In genomic region chr1:27655151-27655929, GRCh38 we compare ENCODE assay signal across 11 cellular contexts. TPM values are rescaled to one million over a fixed set of nuclear protein-coding genes. Genes with fewer than 3 reads are reported as not detected.
DNase-seq lines count a peak whose midpoint lies in the region; ATAC-seq, FAIRE-seq and TF ChIP-seq lines count a peak whose summit lies in the region.
"Had no signal": no experiment of that assay in that cellular context is flagged by ENCODE, and none has a peak within 500 bp of the region (broad histone marks: within the 10 kb centered on the region; RNA-seq: fewer than 3 reads in every experiment).

No MANE protein-coding gene starts in this region.

- peaks cover 26% of the 10 kb centered on the region for H3K4me1 ChIP-seq in mammary epithelial cell (ENCODE audit: insufficient read depth, low read length)
- peaks cover 0 to 14% of the 10 kb centered on the region in 2 donors for H3K4me1 ChIP-seq in kidney (ENCODE audit: control insufficient read depth in 1 of 2, insufficient read depth in 1 of 2, low read depth in 1 of 2, low read length in 2 of 2)
- peaks cover under 1 to 19% (median 12%) of the 10 kb centered on the region in 4 donors for H3K4me1 ChIP-seq in transverse colon

- peak overlapping the region; percentile 84 for H3K27ac Mint-ChIP-seq in MCF 10A (ENCODE audit: low read depth, unreplicated experiment)
- H3K27ac Mint-ChIP-seq in activated T-helper 17 cell treated with anti-CD3 and anti-CD28 coated beads, Interleukin-2, amount 50 U/mL, for 72 hours = peak overlapping the region; percentile 84

- TF ChIP-seq POLR2A in transverse colon (IDR thresholded peaks at IDR 0.05) = no peak

- H3K27me3 ChIP-seq in mammary epithelial cell (ENCODE audit: insufficient read depth, low read length) (no peaks in the 10 kb centered on the region), transverse colon (no peaks in the 10 kb centered on the region)

- no peak for DNase-seq in MCF 10A (ENCODE audit: unreplicated experiment)
- DNase-seq in mammary epithelial cell = no peak
- DNase-seq in kidney = no peak
- DNase-seq in transverse colon = no peak
- DNase-seq in omental fat pad (ENCODE audit: low spot score) = no peak
- DNase-seq in GF-D8 (lab: John Stamatoyannopoulos, UW) = no peak
- DNase-seq in SHP77 treated with DMSO at 0.1 percent for 48 hours (lab: John Stamatoyannopoulos, UW) = no peak
- DNase-seq: activated gamma-delta T cell treated with Interleukin-2 at 50 U/mL for 16 hours, NCI-H524 treated with DMSO at 0.1 percent for 48 hours had no signal

- no peaks in the 10 kb centered on the region for H3K36me3 ChIP-seq in mammary epithelial cell (ENCODE audit: insufficient read depth, low read length)
- no peaks in the 10 kb centered on the region for H3K36me3 ChIP-seq in kidney (ENCODE audit: control insufficient read depth in 1 of 2, insufficient read depth in 2 of 2, low read length in 2 of 2)
- H3K36me3 ChIP-seq in transverse colon = no peaks in the 10 kb centered on the region

- no peak for TF ChIP-seq EP300 in transverse colon (IDR thresholded peaks at IDR 0.05; ENCODE audit: low read depth)

- peaks cover 42% of the 10 kb centered on the region for H3K4me1 Mint-ChIP-seq in MCF 10A (ENCODE audit: insufficient read depth, unreplicated experiment)
- peaks cover 32% of the 10 kb centered on the region for H3K4me1 Mint-ChIP-seq in activated T-helper 17 cell treated with anti-CD3 and anti-CD28 coated beads, Interleukin-2, amount 50 U/mL, for 72 hours

- no peak overlapping the region for H3K9ac ChIP-seq in mammary epithelial cell (ENCODE audit: insufficient read depth, low read length)
- H3K9ac ChIP-seq in kidney (ENCODE audit: low read length in 2 of 2) = no peak overlapping the region

- dilution Hi-C loops in mammary epithelial cell (cut with HindIII; ENCODE audit: low sequenced_read_pairs) = no loop called here

- in situ Hi-C loops in mammary epithelial cell (cut with MboI; ENCODE audit: low sequenced_read_pairs in 2 of 2) (no loop called here), transverse colon (cut with MboI; ENCODE audit: low pct_ligation_motif_present in 1 of 4, low pct_unique_long_range_greater_than_20kb in 1 of 4, low sequenced_read_pairs in 3 of 4) (no loop called here)

- H2AFZ ChIP-seq in mammary epithelial cell (ENCODE audit: low read depth, low read length) = no peak overlapping the region

- intact Hi-C loops in MCF 10A (cut with micrococcal nuclease) = no loop called here
- intact Hi-C loops in mammary epithelial cell (cut with micrococcal nuclease) = no loop called here
- intact Hi-C loops in kidney (cut with DNase I) = no loop called here
- intact Hi-C loops in transverse colon (cut with DNase I; ENCODE audit: low total_unique reads) = no loop called here

- BruUV-seq in MCF 10A (replicated peaks; lab: Mats Ljungman, UMichigan) = no TSS peak
- BruUV-seq in mammary epithelial cell (replicated peaks; lab: Mats Ljungman, UMichigan) = no TSS peak

- H3K4me3 ChIP-seq in mammary epithelial cell (replicated peaks in 1 of 3; ENCODE audit: insufficient read depth in 1 of 3, low read depth in 2 of 3, low read length in 3 of 3) (no peak overlapping the region), kidney (ENCODE audit: low read length in 2 of 2) (no peak overlapping the region), transverse colon (no peak overlapping the region)

- FAIRE-seq in kidney (lab: Jason Lieb, UNC) = no peak

- CTCF ChIA-PET in MCF 10A (lab: Yijun Ruan, JAX) = interaction anchor here (0.7 to 2.7 kb wide), 5 partner anchors 11 to 329 kb away, joined by 3 to 13 read pairs (median 6); no protein-coding TSS in a partner anchor
- CTCF ChIA-PET in mammary epithelial cell (lab: Charles Lee; ENCODE audit: low non-redundant PET) = no interaction called here

- no peak overlapping the region for H3K27ac ChIP-seq in mammary epithelial cell (ENCODE audit: insufficient read depth, low read depth, low read length)
- peak overlapping the region; percentile 26 to 76 for H3K27ac ChIP-seq in kidney (ENCODE audit: low read depth in 2 of 2, low read length in 2 of 2)
- H3K27ac ChIP-seq in transverse colon = peak overlapping the region in 3 of 4 donors; percentile 3 to 49 (median 8)
- H3K27ac ChIP-seq: C4-2B had no signal

- H3K36me3 Mint-ChIP-seq in MCF 10A (ENCODE audit: insufficient read depth, unreplicated experiment) = no peaks in the 10 kb centered on the region
- H3K36me3 Mint-ChIP-seq in activated T-helper 17 cell treated with anti-CD3 and anti-CD28 coated beads, Interleukin-2, amount 50 U/mL, for 72 hours (ENCODE audit: low read depth) = no peaks in the 10 kb centered on the region

- no peaks in the 10 kb centered on the region for H3K27me3 Mint-ChIP-seq in MCF 10A (ENCODE audit: insufficient read depth, unreplicated experiment)
- H3K27me3 Mint-ChIP-seq in activated T-helper 17 cell treated with anti-CD3 and anti-CD28 coated beads, Interleukin-2, amount 50 U/mL, for 72 hours = no peaks in the 10 kb centered on the region

- no peaks in the 10 kb centered on the region for H3K9me3 Mint-ChIP-seq in MCF 10A (ENCODE audit: unreplicated experiment)
- H3K9me3 Mint-ChIP-seq in activated T-helper 17 cell treated with anti-CD3 and anti-CD28 coated beads, Interleukin-2, amount 50 U/mL, for 72 hours = no peaks in the 10 kb centered on the region

- POLR2A ChIA-PET in MCF 10A (lab: Yijun Ruan, JAX) = interaction anchor here (0.9 kb wide), 1 partner anchor 219 kb away, joined by 3 read pairs; no protein-coding TSS in a partner anchor

- H3K9me3 ChIP-seq in mammary epithelial cell (replicated peaks; ENCODE audit: insufficient read depth, low read length) = no peaks in the 10 kb centered on the region
- no peaks in the 10 kb centered on the region for H3K9me3 ChIP-seq in kidney (ENCODE audit: control insufficient read depth in 1 of 2, low read length in 2 of 2)
- no peaks in the 10 kb centered on the region for H3K9me3 ChIP-seq in transverse colon

- no peaks in the 10 kb centered on the region for H3K79me2 ChIP-seq in mammary epithelial cell (ENCODE audit: insufficient read depth, low read length)

- no peak overlapping the region for H3K4me2 ChIP-seq in mammary epithelial cell (ENCODE audit: insufficient read depth, low read depth, low read length)

- no peak for ATAC-seq in activated T-helper 17 cell treated with anti-CD3 and anti-CD28 coated beads, Interleukin-2, amount 50 U/mL, for 72 hours (replicated peaks)
- ATAC-seq in omental fat pad (ENCODE audit: low FRiP score) = no peak

- TF ChIP-seq CTCF in MCF 10A (IDR thresholded peaks at IDR 0.05; ENCODE audit: unreplicated experiment) (no peak), mammary epithelial cell (conservative IDR thresholded peaks at IDR 0.05 in 1 of 2, IDR thresholded peaks at IDR 0.05 in 1 of 2; ENCODE audit: extremely low read depth in 1 of 2, insufficient read depth in 1 of 2, low read depth in 1 of 2, low read length in 2 of 2) (no peak), kidney (IDR thresholded peaks at IDR 0.05; ENCODE audit: borderline replicate concordance, extremely low read depth, insufficient read depth) (no peak), transverse colon (IDR thresholded peaks at IDR 0.05) (no peak), omental fat pad (IDR thresholded peaks at IDR 0.05) (no peak)

- no peaks in the 10 kb centered on the region for H4K20me1 ChIP-seq in mammary epithelial cell (ENCODE audit: insufficient read depth, low read length)

- 44% methylated on average over 11 of the region's 11 CpGs for WGBS in mammary epithelial cell (ENCODE audit: low coverage, missing lambda C conversion rate)
- WGBS in transverse colon (ENCODE audit: low coverage in 1 of 2), 2 donors = 75 to 91% methylated on average over 6 to 11 of the region's 11 CpGs

- H3K4me3 Mint-ChIP-seq in MCF 10A (ENCODE audit: unreplicated experiment) = no peak overlapping the region
- H3K4me3 Mint-ChIP-seq in activated T-helper 17 cell treated with anti-CD3 and anti-CD28 coated beads, Interleukin-2, amount 50 U/mL, for 72 hours = no peak overlapping the region

RNA-seq across cellular contexts. Expression of gene IFI6, which starts 16.7 kb away (rescaled TPM):
- total RNA-seq in MCF 10A (2022) (3.8 and 5.8 TPM in 2 replicates), mammary epithelial cell (10 to 100 TPM in 1 of 2 donors, 1 to 10 TPM in 1; 6.5 to 14.7 TPM), kidney (69.5 TPM), transverse colon (10 to 100 TPM in 2 of 4 donors, 1 to 10 TPM in 2; 1.2 to 28.1 (median 14.2) TPM), omental fat pad (10 to 100 TPM; 28.2 to 88.4 (median 69.6) TPM)
- polyA plus RNA-seq in mammary epithelial cell (3.4 TPM), kidney (ENCODE audit: insufficient read depth, low read depth, low replicate concordance) (148 TPM)
- not detected for polyA minus RNA-seq in mammary epithelial cell
- total RNA-seq in activated T-helper 17 cell treated with anti-CD3 and anti-CD28 coated beads, Interleukin-2, amount 50 U/mL, for 72 hours = 10 to 100 TPM; 32.3 to 43.7 TPM

RNA-seq across cellular contexts. Expression of gene FGR, which starts 20.4 kb away (rescaled TPM):
- not detected in 2 replicates for total RNA-seq in MCF 10A (2022)
- under 1 TPM; 0.50 to 0.56 TPM for total RNA-seq in mammary epithelial cell
- polyA plus RNA-seq in mammary epithelial cell = 0.06 TPM
- polyA minus RNA-seq in mammary epithelial cell = not detected
- total RNA-seq in activated T-helper 17 cell treated with anti-CD3 and anti-CD28 coated beads, Interleukin-2, amount 50 U/mL, for 72 hours = 1 to 10 TPM in 1 of 2 donors, not detected in 1; 1.2 TPM
- total RNA-seq in kidney = 23.3 TPM
- 2.5 TPM for polyA plus RNA-seq in kidney (ENCODE audit: insufficient read depth, low read depth, low replicate concordance)
- 1 to 10 TPM; 2.2 to 8.8 (median 5.8) TPM for total RNA-seq in transverse colon
- 100 to 1,000 TPM in 2 of 4 donors, 10 to 100 TPM in 2; 18.8 to 131 (median 77.6) TPM for total RNA-seq in omental fat pad

RNA-seq across cellular contexts. Expression of gene AHDC1, which starts 51.4 kb away (rescaled TPM):
- total RNA-seq in MCF 10A (2022) (18.4 and 25.2 TPM in 2 replicates), mammary epithelial cell (10 to 100 TPM; 35.3 to 51.8 TPM), kidney (48.2 TPM), transverse colon (10 to 100 TPM; 11.7 to 34.4 (median 21.3) TPM), omental fat pad (10 to 100 TPM in 1 of 4 donors, 1 to 10 TPM in 3; 7.5 to 12.9 (median 8.2) TPM)
- polyA plus RNA-seq in mammary epithelial cell (8.0 TPM), kidney (ENCODE audit: insufficient read depth, low read depth, low replicate concordance) (8.5 TPM)
- polyA minus RNA-seq in mammary epithelial cell = 21.4 TPM
- 10 to 100 TPM; 13.3 to 22.3 TPM for total RNA-seq in activated T-helper 17 cell treated with anti-CD3 and anti-CD28 coated beads, Interleukin-2, amount 50 U/mL, for 72 hours
